8 cellular contexts compared by ENCODE assay signal in the genomic region with DNA sequence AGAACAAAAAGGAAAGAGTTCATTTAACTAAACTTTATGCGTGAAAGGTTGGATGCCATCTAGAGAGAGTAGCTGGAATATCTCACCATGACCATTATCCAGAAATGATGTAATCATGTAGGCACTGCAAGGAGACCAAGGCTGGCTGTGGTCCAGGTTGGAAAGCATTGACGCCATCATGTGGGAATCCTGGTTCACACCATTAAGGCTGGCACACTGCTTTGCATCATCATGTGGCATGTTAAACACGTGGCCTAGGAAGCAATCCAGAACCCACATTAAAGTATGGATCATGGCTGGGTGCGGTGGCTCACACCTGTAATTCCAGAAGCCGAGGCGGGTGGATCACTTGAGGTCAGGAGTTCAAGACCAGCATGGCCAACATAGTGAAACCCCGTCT. TPM values are rescaled to one million over a fixed set of nuclear protein-coding genes. Genes with fewer than 3 reads are reported as not detected.
DNase-seq lines count a peak whose midpoint lies in the region; ATAC-seq, FAIRE-seq and TF ChIP-seq lines count a peak whose summit lies in the region.

No MANE protein-coding gene starts in this region.

- peaks cover 20% of the 10 kb centered on the region for H3K4me1 Mint-ChIP-seq in activated CD8-positive, alpha-beta T cell treated with anti-CD3 and anti-CD28 coated beads for 36 hours (ENCODE audit: low read depth)

- H3K27me3 Mint-ChIP-seq in activated CD8-positive, alpha-beta T cell treated with anti-CD3 and anti-CD28 coated beads for 36 hours: peaks cover 48% of the 10 kb centered on the region

- peaks cover 54% of the 10 kb centered on the region for H3K36me3 ChIP-seq in ACC112 (ENCODE audit: insufficient read depth, low read length)
- peaks cover 10% of the 10 kb centered on the region for H3K36me3 ChIP-seq in bronchial epithelial cell (ENCODE audit: control insufficient read depth, insufficient read depth, low read length)
- H3K36me3 ChIP-seq in mesenchymal stem cell (ENCODE audit: control insufficient read depth in 1 of 2, insufficient read depth in 2 of 2, low read depth in 1 of 2, low read length in 2 of 2): peaks cover 32 to 65% of the 10 kb centered on the region in 2 experiments

- H3K9me3 ChIP-seq in mesenchymal stem cell (ENCODE audit: control insufficient read depth, low read length): no peaks in the 10 kb centered on the region

- peak overlapping the region in 1 of 2 experiments; percentile 26 for H3K14ac ChIP-seq in mesenchymal stem cell (ENCODE audit: low read length in 2 of 2)

- FAIRE-seq in bronchial epithelial cell (lab: Jason Lieb, UNC): no peak

- H3K9me3 Mint-ChIP-seq in activated CD8-positive, alpha-beta T cell treated with anti-CD3 and anti-CD28 coated beads for 36 hours: no peaks in the 10 kb centered on the region

- no peak overlapping the region for H3K4ac ChIP-seq in mesenchymal stem cell (ENCODE audit: low read depth in 1 of 2, low read length in 2 of 2)

- no peak overlapping the region for H2BK12ac ChIP-seq in mesenchymal stem cell (ENCODE audit: low read length in 2 of 2)

- peak; percentile 56 for DNase-seq in HT1080 (ENCODE audit: low read depth)
- peak; percentile 92 for DNase-seq in bronchial epithelial cell (ENCODE audit: low read depth)
- peak; percentile 68 for DNase-seq in mesenchymal stem cell
- DNase-seq in activated CD8-positive, alpha-beta T cell treated with anti-CD3 and anti-CD28 coated beads for 36 hours: no peak
- DNase-seq in epidermal melanocyte (ENCODE audit: insufficient read length, low spot score): no peak
- no peak for DNase-seq in medulla oblongata (ENCODE audit: extremely low spot score)

- H3K18ac ChIP-seq in mesenchymal stem cell (ENCODE audit: low read depth in 1 of 2, low read length in 2 of 2): no peak overlapping the region

- H3K79me1 ChIP-seq in mesenchymal stem cell (replicated peaks; ENCODE audit: low read length, poor library complexity, severe bottlenecking): peaks cover 4% of the 10 kb centered on the region

- TF ChIP-seq CTCF in bronchial epithelial cell (IDR thresholded peaks at IDR 0.05; ENCODE audit: insufficient read depth, low read length, severe bottlenecking): no peak
- no peak for TF ChIP-seq CTCF in activated CD8-positive, alpha-beta T cell treated with anti-CD3 and anti-CD28 coated beads for 36 hours (IDR thresholded peaks at IDR 0.05)

- H4K8ac ChIP-seq in mesenchymal stem cell (ENCODE audit: low read length): no peak overlapping the region

- no peak overlapping the region for H4K91ac ChIP-seq in mesenchymal stem cell (ENCODE audit: low read length)

- POLR2A ChIA-PET in activated CD8-positive, alpha-beta T cell treated with anti-CD3 and anti-CD28 coated beads for 36 hours (lab: Charles Lee): interaction anchor here (0.6 kb wide), 1 partner anchor 294 kb away, joined by 3 read pairs; no protein-coding TSS in a partner anchor

- peak overlapping the region; percentile 59 for H3K4me3 ChIP-seq in ACC112 (ENCODE audit: low read depth, low read length)
- H3K4me3 ChIP-seq in bronchial epithelial cell (ENCODE audit: low read depth, low read length): no peak overlapping the region
- peak overlapping the region in 1 of 2 experiments; percentile 8 for H3K4me3 ChIP-seq in mesenchymal stem cell (ENCODE audit: insufficient read depth in 1 of 2, low read depth in 1 of 2, low read length in 2 of 2)

- no peak overlapping the region for H3K4me3 Mint-ChIP-seq in activated CD8-positive, alpha-beta T cell treated with anti-CD3 and anti-CD28 coated beads for 36 hours

- no peak overlapping the region for H2AK5ac ChIP-seq in mesenchymal stem cell (ENCODE audit: low read length, severe bottlenecking)

- CTCF ChIA-PET in activated CD8-positive, alpha-beta T cell treated with anti-CD3 and anti-CD28 coated beads for 36 hours (lab: Charles Lee): no interaction called here

- H3K79me2 ChIP-seq in ACC112 (ENCODE audit: control insufficient read depth, insufficient read depth, low read length, unreplicated experiment): peaks cover 33% of the 10 kb centered on the region

- no peak for ATAC-seq in HG02852 (IDR thresholded peaks at IDR 0.05; ENCODE audit: unreplicated experiment)
- ATAC-seq in activated CD8-positive, alpha-beta T cell treated with anti-CD3 and anti-CD28 coated beads for 36 hours: no peak

- H2BK15ac ChIP-seq in mesenchymal stem cell (ENCODE audit: low read depth, poor library complexity, severe bottlenecking): no peak overlapping the region

- H3K36me3 Mint-ChIP-seq in activated CD8-positive, alpha-beta T cell treated with anti-CD3 and anti-CD28 coated beads for 36 hours (ENCODE audit: low read depth): no peaks in the 10 kb centered on the region

- peaks cover 52% of the 10 kb centered on the region for H3K4me1 ChIP-seq in ACC112 (ENCODE audit: control insufficient read depth, insufficient read depth, low read length, unreplicated experiment)
- H3K4me1 ChIP-seq in mesenchymal stem cell (ENCODE audit: control insufficient read depth, insufficient read depth, low read depth, low read length): peaks cover 11% of the 10 kb centered on the region

- H2BK120ac ChIP-seq in mesenchymal stem cell (ENCODE audit: low read depth, low read length): no peak overlapping the region

- H2BK5ac ChIP-seq in mesenchymal stem cell (ENCODE audit: low read depth, low read length, poor library complexity, severe bottlenecking): no peak overlapping the region

- H3K27me3 ChIP-seq in ACC112 (ENCODE audit: insufficient read depth, low read length) (no peaks in the 10 kb centered on the region), bronchial epithelial cell (ENCODE audit: control insufficient read depth, insufficient read depth, low read length) (no peaks in the 10 kb centered on the region), mesenchymal stem cell (ENCODE audit: control insufficient read depth in 1 of 2, insufficient read depth in 1 of 2, low read length in 2 of 2) (no peaks in the 10 kb centered on the region)

- H2AFZ ChIP-seq in ACC112 (ENCODE audit: low read length, unreplicated experiment) (no peak overlapping the region), mesenchymal stem cell (ENCODE audit: low read depth, low read length) (no peak overlapping the region)

- WGBS in mesenchymal stem cell: 83% methylated on average over 7 of the region's 7 CpGs

- H3K27ac Mint-ChIP-seq in activated CD8-positive, alpha-beta T cell treated with anti-CD3 and anti-CD28 coated beads for 36 hours: no peak overlapping the region

- H3K27ac ChIP-seq in ACC112 (ENCODE audit: low read depth, low read length): peak overlapping the region; percentile 93
- no peak overlapping the region for H3K27ac ChIP-seq in mesenchymal stem cell (ENCODE audit: low read length, poor library complexity, severe bottlenecking)

- intact Hi-C loops in activated CD8-positive, alpha-beta T cell treated with anti-CD3 and anti-CD28 coated beads for 36 hours (cut with micrococcal nuclease): no loop called here

- no peak overlapping the region for H3K4me2 ChIP-seq in mesenchymal stem cell (ENCODE audit: low read length, poor library complexity, severe bottlenecking)

- peak overlapping the region; percentile 92 for H3K9ac ChIP-seq in mesenchymal stem cell (ENCODE audit: low read length)

- no peak overlapping the region for H3K23ac ChIP-seq in mesenchymal stem cell (ENCODE audit: low read length in 2 of 2)

RNA-seq across cellular contexts. Expression of a gene that starts 4.3 kb away (rescaled TPM):
- total RNA-seq in HT1080 (2014; rRNA removed; shearing (Covaris generic)): 0.07 TPM in 1 of 2 replicates, not detected in the other
- polyA plus RNA-seq in HT1080 (2015; cell fraction: cytosol; rRNA removed): not detected in 2 replicates
- 0.10 TPM in 1 of 2 replicates, not detected in the other for polyA plus RNA-seq in HT1080 (2015; cell fraction: nucleus; rRNA removed)
- total RNA-seq in bronchial epithelial cell: 100 and 124 TPM in 2 replicates
- polyA plus RNA-seq in mesenchymal stem cell (2013, experiment 1 of 2): 75.4 TPM
- 67.0 TPM for polyA plus RNA-seq in mesenchymal stem cell (2013, experiment 2 of 2)
- under 1 TPM in 1 of 2 experiments, not detected in 1; 0.20 TPM for total RNA-seq in activated CD8-positive, alpha-beta T cell treated with anti-CD3 and anti-CD28 coated beads for 36 hours

Comparison
In these comparisons a context has a peak if more than half of its experiments do, and no peak if none do; other contexts are left out.
1. DNase-seq: peak in HT1080 (single experiment), bronchial epithelial cell (single experiment) and mesenchymal stem cell (single experiment); none in activated CD8-positive, alpha-beta T cell treated with anti-CD3 and anti-CD28 coated beads for 36 hours (single experiment), epidermal melanocyte (single experiment) and medulla oblongata (single experiment).
2. RNA of a gene that starts 4.3 kb away (total RNA-seq): 100 to 124 TPM in bronchial epithelial cell; 0.20 TPM in activated CD8-positive, alpha-beta T cell treated with anti-CD3 and anti-CD28 coated beads for 36 hours and 0.07 TPM in HT1080; every median in the first group is over 10 times any median in the second.